Comparison of ENCODE assay signal across 12 cellular contexts in genomic region chr1:234768171-234768568, GRCh38.
DNase-seq lines count a peak whose midpoint lies in the region; ATAC-seq, FAIRE-seq and TF ChIP-seq lines count a peak whose summit lies in the region.
"Had no signal": no experiment of that assay in that cellular context is flagged by ENCODE, and none has a peak within 500 bp of the region (broad histone marks: within the 10 kb centered on the region; RNA-seq: fewer than 3 reads in every experiment).

No MANE protein-coding gene starts in this region.

- H2BK120ac ChIP-seq in mesenchymal stem cell (ENCODE audit: low read depth, low read length): no peak overlapping the region

- no peak overlapping the region for H4K8ac ChIP-seq in mesenchymal stem cell (ENCODE audit: low read length)

- TF ChIP-seq CTCF in CD4-positive, alpha-beta T cell (IDR thresholded peaks at IDR 0.05): no peak
- TF ChIP-seq CTCF in GM13977 (IDR thresholded peaks at IDR 0.05; ENCODE audit: extremely low read depth, insufficient read depth, missing control alignments): peak; percentile 34

- WGBS in mesenchymal stem cell: 89% methylated on average over 4 of the region's 5 CpGs

- H2AFZ ChIP-seq in mesenchymal stem cell (ENCODE audit: low read depth, low read length): no peak overlapping the region

- no peak overlapping the region for H2BK5ac ChIP-seq in mesenchymal stem cell (ENCODE audit: low read depth, low read length, poor library complexity, severe bottlenecking)

- H2BK15ac ChIP-seq in mesenchymal stem cell (ENCODE audit: low read depth, poor library complexity, severe bottlenecking): no peak overlapping the region

- intact Hi-C loops in CD4-positive, alpha-beta T cell (cut with DNase I, micrococcal nuclease): loop anchor here in 1 of 2 experiments (10.0 kb wide), 1 partner anchor 247 kb away; no protein-coding TSS in a partner anchor

- H3K4me3 Mint-ChIP-seq in CD4-positive, alpha-beta T cell: peak overlapping the region; percentile 47
- H3K4me3 Mint-ChIP-seq in activated CD4-positive, alpha-beta T cell treated with anti-CD3 and anti-CD28 coated beads, Interleukin-2, amount 10 ng/mL, durations not matched to agents 7 days and 5 days: peak overlapping the region; percentile 17

- H3K4me2 ChIP-seq in mesenchymal stem cell (ENCODE audit: low read length, poor library complexity, severe bottlenecking): no peak overlapping the region

- peak in 1 of 10 experiments; percentile 25 for DNase-seq in CD4-positive, alpha-beta T cell
- DNase-seq in GM13977 (ENCODE audit: low spot score) (peak; percentile 56), mesenchymal stem cell (no peak), HTR-8/SVneo (ENCODE audit: insufficient read length, low spot score) (no peak), NCI-H146 treated with DMSO at 0.1 percent for 48 hours (lab: John Stamatoyannopoulos, UW; ENCODE audit: unreplicated experiment) (no peak), medulla oblongata (ENCODE audit: extremely low spot score) (no peak)
- no peak for DNase-seq in activated CD4-positive, alpha-beta T cell treated with anti-CD3 and anti-CD28 coated beads, Interleukin-2, amount 10 ng/mL, durations not matched to agents 7 days and 5 days
- DNase-seq: NCI-H1105, NCI-H748 treated with DMSO at 0.1 percent for 48 hours had no signal

- H3K27ac Mint-ChIP-seq in CD4-positive, alpha-beta T cell: peak overlapping the region; percentile 87
- peak overlapping the region; percentile 86 for H3K27ac Mint-ChIP-seq in activated CD4-positive, alpha-beta T cell treated with anti-CD3 and anti-CD28 coated beads, Interleukin-2, amount 10 ng/mL, durations not matched to agents 7 days and 5 days

- no peak overlapping the region for H3K9ac ChIP-seq in mesenchymal stem cell (ENCODE audit: low read length)

- no peaks in the 10 kb centered on the region for H3K27me3 Mint-ChIP-seq in CD4-positive, alpha-beta T cell
- H3K27me3 Mint-ChIP-seq in activated CD4-positive, alpha-beta T cell treated with anti-CD3 and anti-CD28 coated beads, Interleukin-2, amount 10 ng/mL, durations not matched to agents 7 days and 5 days: no peaks in the 10 kb centered on the region

- H3K14ac ChIP-seq in mesenchymal stem cell (ENCODE audit: low read length in 2 of 2): no peak overlapping the region

- no peak overlapping the region for H3K4me3 ChIP-seq in mesenchymal stem cell (ENCODE audit: insufficient read depth in 1 of 2, low read depth in 1 of 2, low read length in 2 of 2)

- H3K23ac ChIP-seq in mesenchymal stem cell (ENCODE audit: low read length in 2 of 2): no peak overlapping the region

- H3K4me1 Mint-ChIP-seq in CD4-positive, alpha-beta T cell (ENCODE audit: low read depth): peaks cover 80% of the 10 kb centered on the region
- H3K4me1 Mint-ChIP-seq in activated CD4-positive, alpha-beta T cell treated with anti-CD3 and anti-CD28 coated beads, Interleukin-2, amount 10 ng/mL, durations not matched to agents 7 days and 5 days: peaks cover 76% of the 10 kb centered on the region

- H3K4me1 ChIP-seq in mesenchymal stem cell (ENCODE audit: control insufficient read depth, insufficient read depth, low read depth, low read length): peaks cover 10% of the 10 kb centered on the region

- H2AK5ac ChIP-seq in mesenchymal stem cell (ENCODE audit: low read length, severe bottlenecking): no peak overlapping the region

- FAIRE-seq in HTR-8/SVneo (lab: Jason Lieb, UNC): no peak

- H3K27ac ChIP-seq in CD4-positive, alpha-beta T cell (ENCODE audit: low read depth, low read length): peak overlapping the region; percentile 58
- no peak overlapping the region for H3K27ac ChIP-seq in mesenchymal stem cell (ENCODE audit: low read length, poor library complexity, severe bottlenecking)
- H3K27ac ChIP-seq: epithelial cell of prostate had no signal

- no peaks in the 10 kb centered on the region for H3K36me3 ChIP-seq in mesenchymal stem cell (ENCODE audit: control insufficient read depth in 1 of 2, insufficient read depth in 2 of 2, low read depth in 1 of 2, low read length in 2 of 2)

- peak overlapping the region; percentile 25 for H2BK12ac ChIP-seq in mesenchymal stem cell (ENCODE audit: low read length in 2 of 2)

- H3K27me3 ChIP-seq in CD4-positive, alpha-beta T cell (ENCODE audit: control insufficient read depth, insufficient read depth, low read length): no peaks in the 10 kb centered on the region
- no peaks in the 10 kb centered on the region for H3K27me3 ChIP-seq in mesenchymal stem cell (ENCODE audit: control insufficient read depth in 1 of 2, insufficient read depth in 1 of 2, low read length in 2 of 2)

- no peaks in the 10 kb centered on the region for H3K9me3 ChIP-seq in CD4-positive, alpha-beta T cell (ENCODE audit: control insufficient read depth, low read length)
- H3K9me3 ChIP-seq in mesenchymal stem cell (ENCODE audit: control insufficient read depth, low read length): no peaks in the 10 kb centered on the region

- H3K9me3 Mint-ChIP-seq in CD4-positive, alpha-beta T cell: no peaks in the 10 kb centered on the region
- no peaks in the 10 kb centered on the region for H3K9me3 Mint-ChIP-seq in activated CD4-positive, alpha-beta T cell treated with anti-CD3 and anti-CD28 coated beads, Interleukin-2, amount 10 ng/mL, durations not matched to agents 7 days and 5 days

- in situ Hi-C loops in GM13977 (cut with MboI; ENCODE audit: low pct_unique_long_range_greater_than_20kb, low sequenced_read_pairs, unreplicated experiment): loop anchor here (25.0 kb wide), 1 partner anchor 281 kb away; the partner anchor contains the start of gene TARBP1

- H3K18ac ChIP-seq in mesenchymal stem cell (ENCODE audit: low read depth in 1 of 2, low read length in 2 of 2): no peak overlapping the region

- no peaks in the 10 kb centered on the region for H3K36me3 Mint-ChIP-seq in CD4-positive, alpha-beta T cell (ENCODE audit: low read depth)
- peaks cover 2% of the 10 kb centered on the region for H3K36me3 Mint-ChIP-seq in activated CD4-positive, alpha-beta T cell treated with anti-CD3 and anti-CD28 coated beads, Interleukin-2, amount 10 ng/mL, durations not matched to agents 7 days and 5 days (ENCODE audit: low read depth)

- POLR2A ChIA-PET in CD4-positive, alpha-beta T cell (lab: Charles Lee): interaction anchor here (0.9 to 7.4 kb wide), 9 partner anchors 8 to 157 kb away, joined by 3 to 67 read pairs (median 5); partner anchors contain the start of gene IRF2BP2
- POLR2A ChIA-PET in activated CD4-positive, alpha-beta T cell treated with anti-CD3 and anti-CD28 coated beads, Interleukin-2, amount 10 ng/mL, durations not matched to agents 7 days and 5 days (lab: Charles Lee): no interaction called here

- H3K79me1 ChIP-seq in mesenchymal stem cell (replicated peaks; ENCODE audit: low read length, poor library complexity, severe bottlenecking): no peaks in the 10 kb centered on the region

- H4K91ac ChIP-seq in mesenchymal stem cell (ENCODE audit: low read length): no peak overlapping the region

- H3K4ac ChIP-seq in mesenchymal stem cell (ENCODE audit: low read depth in 1 of 2, low read length in 2 of 2): no peak overlapping the region

- CTCF ChIA-PET in CD4-positive, alpha-beta T cell (lab: Charles Lee): interaction anchor here (1.1 kb wide), 1 partner anchor 316 kb away, joined by 4 read pairs; no protein-coding TSS in a partner anchor
- CTCF ChIA-PET in activated CD4-positive, alpha-beta T cell treated with anti-CD3 and anti-CD28 coated beads, Interleukin-2, amount 10 ng/mL, durations not matched to agents 7 days and 5 days (lab: Charles Lee): interaction anchor here (0.9 to 1.2 kb wide), 4 partner anchors 10 to 315 kb away, joined by 3 read pairs; no protein-coding TSS in a partner anchor

- peak; percentile 16 for ATAC-seq in CD4-positive, alpha-beta T cell (ENCODE audit: poor library complexity)
- ATAC-seq in HG02884 (IDR thresholded peaks at IDR 0.05; ENCODE audit: unreplicated experiment): no peak
- ATAC-seq: SK-N-SH treated with all-trans-retinoic acid at 6 μM for 48 hours had no signal
